1 cellular context compared by ENCODE assay signal in genomic region chr6:118894425-118895240, GRCh38.
TF ChIP-seq lines count a peak whose summit lies in the region.

No MANE protein-coding gene starts in this region.

TF ChIP-seq in HepG2, 621 proteins besides CTCF, POLR2A, EP300 and RAD21 (continued from another document and continues in another):
- TF ChIP-seq ZNF318 (CRISPR knock-in tag; IDR thresholded peaks at IDR 0.05), result no peak
- TF ChIP-seq CAMTA2 (CRISPR knock-in tag; IDR thresholded peaks at IDR 0.05; ENCODE audit: borderline replicate concordance), result no peak; the same call in 1 of the 2 replicates
- TF ChIP-seq LRRFIP1 (CRISPR knock-in tag; conservative IDR thresholded peaks at IDR 0.05), result no peak
- TF ChIP-seq HMGXB3 (CRISPR knock-in tag; IDR thresholded peaks at IDR 0.05; ENCODE audit: borderline replicate concordance), result no peak
- no peak for TF ChIP-seq ZNF18 (CRISPR knock-in tag; IDR thresholded peaks at IDR 0.05; ENCODE audit: insufficient replicate concordance)
- no peak for TF ChIP-seq DMTF1 (CRISPR knock-in tag; IDR thresholded peaks at IDR 0.05)
- no peak for TF ChIP-seq HMGA1 (CRISPR knock-in tag; conservative IDR thresholded peaks at IDR 0.05)
- no peak for TF ChIP-seq ONECUT2 (CRISPR knock-in tag; IDR thresholded peaks at IDR 0.05)
- TF ChIP-seq TBX3 (IDR thresholded peaks at IDR 0.05; ENCODE audit: borderline replicate concordance), result no peak
- TF ChIP-seq ATF4 (CRISPR knock-in tag; IDR thresholded peaks at IDR 0.05), result no peak; a peak in 1 of 4 replicates
- TF ChIP-seq FOSL1 (CRISPR knock-in tag; IDR thresholded peaks at IDR 0.05; ENCODE audit: borderline replicate concordance), result 0 out of 2 replicates have a peak, but pooled peaks have one; percentile 30
- peak; percentile 5; the same call in 1 of the 2 replicates for TF ChIP-seq RXRA (CRISPR knock-in tag; IDR thresholded peaks at IDR 0.05)
- TF ChIP-seq NFRKB (IDR thresholded peaks at IDR 0.05), result no peak
- TF ChIP-seq ZNF296 (CRISPR knock-in tag; conservative IDR thresholded peaks at IDR 0.05), result no peak
- TF ChIP-seq ISX (CRISPR knock-in tag; conservative IDR thresholded peaks at IDR 0.05), result no peak
- peak; percentile 80; the same call in 1 of the 2 replicates for TF ChIP-seq CENPT (CRISPR knock-in tag; IDR thresholded peaks at IDR 0.05; ENCODE audit: low read depth)
- 0 out of 2 replicates have a peak, but pooled peaks have one; percentile 17 for TF ChIP-seq ZMAT3 (CRISPR knock-in tag; conservative IDR thresholded peaks at IDR 0.05)
- peak; percentile 85; the same call in 1 of the 2 replicates for TF ChIP-seq ZNF703 (CRISPR knock-in tag; IDR thresholded peaks at IDR 0.05; ENCODE audit: borderline replicate concordance)
- peak; percentile 73; the same call in 1 of the 2 replicates for TF ChIP-seq THAP9 (CRISPR knock-in tag; IDR thresholded peaks at IDR 0.05; ENCODE audit: borderline replicate concordance)
- TF ChIP-seq FOXP1 (IDR thresholded peaks at IDR 0.05), result no peak
- TF ChIP-seq FOXP1 (CRISPR knock-in tag; IDR thresholded peaks at IDR 0.05), result no peak
- TF ChIP-seq ZNF282 (IDR thresholded peaks at IDR 0.05; ENCODE audit: partially characterized antibody), result no peak
- TF ChIP-seq ZNF121 (CRISPR knock-in tag; IDR thresholded peaks at IDR 0.05), result peak; percentile 50; the same call in 1 of the 2 replicates
- TF ChIP-seq MTERF4 (CRISPR knock-in tag; IDR thresholded peaks at IDR 0.05), result peak; percentile 91
- TF ChIP-seq CSRNP1 (CRISPR knock-in tag; IDR thresholded peaks at IDR 0.05), result no peak; the same call in 1 of the 2 replicates
